In genomic region chr12:29725587-29726320, GRCh38 we compare ENCODE assay signal across 1 cellular context.
TF ChIP-seq lines count a peak whose summit lies in the region.

No MANE protein-coding gene starts in this region.

TF ChIP-seq in HEK293, 187 proteins besides CTCF, POLR2A, EP300 and RAD21 (continued from another document):
- TF ChIP-seq, protein P1, sequence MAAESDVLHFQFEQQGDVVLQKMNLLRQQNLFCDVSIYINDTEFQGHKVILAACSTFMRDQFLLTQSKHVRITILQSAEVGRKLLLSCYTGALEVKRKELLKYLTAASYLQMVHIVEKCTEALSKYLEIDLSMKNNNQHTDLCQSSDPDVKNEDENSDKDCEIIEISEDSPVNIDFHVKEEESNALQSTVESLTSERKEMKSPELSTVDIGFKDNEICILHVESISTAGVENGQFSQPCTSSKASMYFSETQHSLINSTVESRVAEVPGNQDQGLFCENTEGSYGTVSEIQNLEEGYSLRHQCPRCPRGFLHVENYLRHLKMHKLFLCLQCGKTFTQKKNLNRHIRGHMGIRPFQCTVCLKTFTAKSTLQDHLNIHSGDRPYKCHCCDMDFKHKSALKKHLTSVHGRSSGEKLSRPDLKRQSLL (tag by site-specific recombination; IDR thresholded peaks at IDR 0.05) = peak; percentile 62; the same call in 1 of the 2 replicates
- TF ChIP-seq ZNF37A (tag by site-specific recombination; IDR thresholded peaks at IDR 0.05) = no peak
